1 cellular context compared by ENCODE assay signal in the genomic region with DNA sequence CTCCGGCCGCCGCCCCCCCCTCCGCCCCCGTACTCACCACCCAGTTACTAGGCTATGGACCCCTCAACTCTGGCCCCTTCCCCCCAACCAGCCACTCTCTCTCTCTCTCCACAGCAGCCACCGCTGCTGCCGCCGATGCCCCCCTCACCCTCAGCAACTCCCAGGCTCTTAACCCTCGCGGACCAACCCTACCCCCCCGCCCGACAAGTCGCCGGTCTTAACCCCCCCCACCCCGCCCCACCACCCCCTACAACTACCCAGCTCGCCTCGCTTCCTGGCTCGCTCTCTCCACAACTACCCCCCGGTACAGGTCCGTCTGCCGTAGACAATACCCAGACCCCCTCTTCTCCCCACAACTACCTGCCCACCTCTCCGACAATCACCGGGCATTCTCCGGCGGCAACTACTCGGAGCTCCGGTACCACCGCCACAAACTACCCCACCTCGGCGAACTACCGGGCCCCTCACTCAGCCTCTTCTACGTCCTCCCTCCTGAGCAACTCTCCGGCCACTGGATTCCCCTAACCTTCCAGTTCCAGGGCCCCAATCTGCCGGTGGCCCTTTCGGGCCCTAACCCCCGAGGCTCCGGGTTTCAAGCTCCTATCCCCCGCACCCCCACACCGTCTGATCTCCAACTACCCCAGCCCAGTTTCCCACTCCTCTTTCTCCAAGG.
A peak's percentile ranks its signal among the peaks of the same experiment; 100 is the strongest.
TF ChIP-seq lines count a peak whose summit lies in the region.

No MANE protein-coding gene starts in this region.

TF ChIP-seq in GM12878, 131 proteins besides CTCF, POLR2A, EP300 and RAD21:
- TF ChIP-seq, protein P1, sequence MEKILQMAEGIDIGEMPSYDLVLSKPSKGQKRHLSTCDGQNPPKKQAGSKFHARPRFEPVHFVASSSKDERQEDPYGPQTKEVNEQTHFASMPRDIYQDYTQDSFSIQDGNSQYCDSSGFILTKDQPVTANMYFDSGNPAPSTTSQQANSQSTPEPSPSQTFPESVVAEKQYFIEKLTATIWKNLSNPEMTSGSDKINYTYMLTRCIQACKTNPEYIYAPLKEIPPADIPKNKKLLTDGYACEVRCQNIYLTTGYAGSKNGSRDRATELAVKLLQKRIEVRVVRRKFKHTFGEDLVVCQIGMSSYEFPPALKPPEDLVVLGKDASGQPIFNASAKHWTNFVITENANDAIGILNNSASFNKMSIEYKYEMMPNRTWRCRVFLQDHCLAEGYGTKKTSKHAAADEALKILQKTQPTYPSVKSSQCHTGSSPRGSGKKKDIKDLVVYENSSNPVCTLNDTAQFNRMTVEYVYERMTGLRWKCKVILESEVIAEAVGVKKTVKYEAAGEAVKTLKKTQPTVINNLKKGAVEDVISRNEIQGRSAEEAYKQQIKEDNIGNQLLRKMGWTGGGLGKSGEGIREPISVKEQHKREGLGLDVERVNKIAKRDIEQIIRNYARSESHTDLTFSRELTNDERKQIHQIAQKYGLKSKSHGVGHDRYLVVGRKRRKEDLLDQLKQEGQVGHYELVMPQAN (conservative IDR thresholded peaks at IDR 0.05) = peak; percentile 16; the same call in 1 of the 2 replicates
- TF ChIP-seq TAF1 (IDR thresholded peaks at IDR 0.05; ENCODE audit: borderline replicate concordance, low read depth, low read length) (0 out of 2 replicates have a peak, but pooled peaks have one; percentile 10), SP1 (IDR thresholded peaks at IDR 0.05; ENCODE audit: low read depth, low read length) (no peak), MLLT1 (IDR thresholded peaks at IDR 0.05) (peak; percentile 71)
